ENCODE assay signal across 24 cellular contexts in genomic region chr1:90810006-90810405, GRCh38.
"Had no signal": no experiment of that assay in that cellular context is flagged by ENCODE, and none has a peak within 500 bp of the region (broad histone marks: within the 10 kb centered on the region; RNA-seq: fewer than 3 reads in every experiment).

No MANE protein-coding gene starts in this region.

- H3K4me2 ChIP-seq: hepatocyte had no signal

- H3K27ac Mint-ChIP-seq: naive B cell; nephron; stimulated activated memory B cell treated with anti-CD40 and anti-IgM and Interleukin-4, amounts not matched to agents 10 μg/mL and 1 μg/mL and 100 μg/mL, for 72 hours; stimulated activated naive CD8-positive, alpha-beta T cell treated with anti-CD3 and anti-CD28 coated beads, Interleukin-15, Interleukin-2, amounts not matched to agents 100 ng/mL and 50 ng/mL, for 24 hours had no signal

- H3K79me2 ChIP-seq: hepatocyte, parathyroid adenoma had no signal

- H3K36me3 ChIP-seq: colonic mucosa, spleen, transverse colon had no signal

- DNase-seq: colonic mucosa; effector CD4-positive, alpha-beta T cell; foreskin melanocyte; head of caudate nucleus; left colon; left ventricle myocardium superior; mesenchymal stem cell; midbrain; naive B cell; psoas muscle; retina; spleen; stimulated activated CD4-positive, alpha-beta T cell treated with anti-CD3 and anti-CD28 coated beads, Interleukin-15, amount 100 ng/mL, for 24 hours; stimulated activated CD4-positive, alpha-beta T cell treated with anti-CD3 and anti-CD28 coated beads, Interleukin-1b, Interleukin-23, amount 100 ng/mL, for 48 hours; stimulated activated CD4-positive, alpha-beta T cell treated with anti-CD3 and anti-CD28 coated beads, Interleukin-4, amount 100 ng/mL, for 24 hours; testis; transverse colon had no signal

- ATAC-seq: left colon; left ventricle myocardium superior; sciatic nerve; stimulated activated memory B cell treated with anti-CD40 and anti-IgM and Interleukin-4, amounts not matched to agents 10 μg/mL and 1 μg/mL and 100 μg/mL, for 72 hours had no signal

- H3K9me3 ChIP-seq: colonic mucosa, psoas muscle, testis, transverse colon had no signal

- H3K4me3 ChIP-seq: colonic mucosa, hepatocyte, lung, psoas muscle, spleen, testis, transverse colon had no signal

- H3K4me1 ChIP-seq: colonic mucosa, parathyroid adenoma, psoas muscle, spleen, testis, transverse colon had no signal

- H3K27ac ChIP-seq: colonic mucosa, hepatocyte, parathyroid adenoma, psoas muscle, spleen, testis, transverse colon had no signal

- H2AFZ ChIP-seq: hepatocyte, parathyroid adenoma had no signal

- H3K9ac ChIP-seq: parathyroid adenoma had no signal

- H3K27me3 ChIP-seq: colonic mucosa, hepatocyte, testis, transverse colon had no signal

- H3K9me3 Mint-ChIP-seq: stimulated activated naive CD8-positive, alpha-beta T cell treated with anti-CD3 and anti-CD28 coated beads, Interleukin-15, Interleukin-2, amounts not matched to agents 100 ng/mL and 50 ng/mL, for 24 hours had no signal

- H3K4me1 Mint-ChIP-seq: naive B cell; nephron; stimulated activated memory B cell treated with anti-CD40 and anti-IgM and Interleukin-4, amounts not matched to agents 10 μg/mL and 1 μg/mL and 100 μg/mL, for 72 hours had no signal

- H3K36me3 Mint-ChIP-seq: naive B cell; stimulated activated memory B cell treated with anti-CD40 and anti-IgM and Interleukin-4, amounts not matched to agents 10 μg/mL and 1 μg/mL and 100 μg/mL, for 72 hours had no signal

- H3K4me3 Mint-ChIP-seq: nephron; stimulated activated memory B cell treated with anti-CD40 and anti-IgM and Interleukin-4, amounts not matched to agents 10 μg/mL and 1 μg/mL and 100 μg/mL, for 72 hours; stimulated activated naive CD8-positive, alpha-beta T cell treated with anti-CD3 and anti-CD28 coated beads, Interleukin-15, Interleukin-2, amounts not matched to agents 100 ng/mL and 50 ng/mL, for 24 hours had no signal
